Comparison of ENCODE assay signal across 12 cellular contexts in the genomic region with DNA sequence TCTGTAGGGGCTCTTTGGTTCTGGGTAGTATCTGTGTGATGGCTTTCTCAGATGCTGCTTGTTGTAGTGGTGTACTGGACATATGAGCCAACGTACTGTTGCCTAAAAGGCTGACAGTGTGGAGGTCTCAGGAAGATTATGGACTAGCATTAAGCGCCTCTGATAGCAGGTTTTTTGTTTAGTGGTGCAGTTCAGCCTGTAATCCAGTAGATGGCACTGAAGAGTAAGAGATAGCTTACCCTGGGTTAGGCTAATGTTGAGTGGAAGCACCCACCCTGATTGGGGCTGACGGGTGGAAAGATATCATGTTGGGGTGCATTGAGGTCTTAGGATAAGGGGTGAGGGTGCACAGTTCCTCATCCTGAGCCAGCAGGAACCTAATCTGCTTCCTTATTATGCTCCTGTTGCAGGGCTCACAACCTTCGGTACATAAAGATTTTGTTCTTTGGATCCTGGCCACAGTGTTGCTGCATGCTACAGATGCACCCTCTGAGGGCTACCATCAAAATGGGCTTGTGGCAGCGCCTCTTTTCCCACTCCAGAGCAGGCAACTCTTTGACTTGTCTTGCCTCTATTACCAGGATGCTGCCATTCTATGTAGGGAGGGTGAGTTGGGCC.
DNase-seq lines count a peak whose midpoint lies in the region; ATAC-seq, FAIRE-seq and TF ChIP-seq lines count a peak whose summit lies in the region.
"Had no signal": no experiment of that assay in that cellular context is flagged by ENCODE, and none has a peak within 500 bp of the region (broad histone marks: within the 10 kb centered on the region; RNA-seq: fewer than 3 reads in every experiment).

No MANE protein-coding gene starts in this region.

- TF ChIP-seq EP300 in Ishikawa (IDR thresholded peaks at IDR 0.05; ENCODE audit: borderline replicate concordance) (no peak), GM12878 (IDR thresholded peaks at IDR 0.05; ENCODE audit: borderline replicate concordance in 1 of 2, control insufficient read depth in 1 of 2, low read depth in 2 of 2, low read length in 2 of 2) (no peak), neural cell (conservative IDR thresholded peaks at IDR 0.05; ENCODE audit: poor library complexity, severe bottlenecking) (no peak)

- H2AFZ ChIP-seq in GM12878 (ENCODE audit: control insufficient read depth, low read depth, low read length) (no peak overlapping the region), neural cell (ENCODE audit: low read depth, low read length) (no peak overlapping the region)

- H3K9ac ChIP-seq in GM12878 (ENCODE audit: control insufficient read depth, insufficient read depth, low read length) (no peak overlapping the region), neural cell (ENCODE audit: low read length) (no peak overlapping the region)
- H3K9ac ChIP-seq: BLaER1 treated with 17β-estradiol and CSF1 and Interleukin-3, amounts not matched to agents 10 nM and 100 nM had no signal

- intact Hi-C loops in GM12878 (cut with micrococcal nuclease; ENCODE audit: unreplicated experiment) (no loop called here), aorta (cut with DNase I) (no loop called here), prostate gland (cut with DNase I) (no loop called here)

- no peaks in the 10 kb centered on the region for H3K4me1 ChIP-seq in GM12878 (ENCODE audit: control insufficient read depth, insufficient read depth, low read length)
- no peaks in the 10 kb centered on the region for H3K4me1 ChIP-seq in aorta (ENCODE audit: control insufficient read depth in 1 of 2, insufficient read depth in 2 of 2, low read length in 2 of 2)
- no peaks in the 10 kb centered on the region for H3K4me1 ChIP-seq in prostate gland (replicated peaks)
- H3K4me1 ChIP-seq: BLaER1 treated with 17β-estradiol and CSF1 and Interleukin-3, amounts not matched to agents 10 nM and 100 nM had no signal

- H3K27ac ChIP-seq in GM12878 (ENCODE audit: control insufficient read depth, insufficient read depth) (no peak overlapping the region), neural cell (ENCODE audit: low read length) (no peak overlapping the region), aorta (ENCODE audit: low read depth in 1 of 2, low read length in 2 of 2) (no peak overlapping the region), prostate gland (no peak overlapping the region)
- H3K27ac ChIP-seq: BLaER1 treated with 17β-estradiol and CSF1 and Interleukin-3, amounts not matched to agents 10 nM and 100 nM had no signal

- no peaks in the 10 kb centered on the region for H3K36me3 ChIP-seq in GM12878 (ENCODE audit: control insufficient read depth in 2 of 2, insufficient read depth in 2 of 2, low read length in 1 of 2)
- H3K36me3 ChIP-seq in neural cell (ENCODE audit: insufficient read depth, low read length) = no peaks in the 10 kb centered on the region
- no peaks in the 10 kb centered on the region for H3K36me3 ChIP-seq in aorta (ENCODE audit: control insufficient read depth in 1 of 2, insufficient read depth in 2 of 2, low read length in 1 of 2)
- no peaks in the 10 kb centered on the region for H3K36me3 ChIP-seq in prostate gland

- no peak for TF ChIP-seq POLR2A in GM12878 (IDR thresholded peaks at IDR 0.05; ENCODE audit: low read depth, low read length)
- TF ChIP-seq POLR2A in prostate gland (IDR thresholded peaks at IDR 0.05) = no peak

- ATAC-seq in GM12878 (no peak), aorta (ENCODE audit: low FRiP score) (no peak), GM21737 (IDR thresholded peaks at IDR 0.05; ENCODE audit: unreplicated experiment) (no peak)

- FAIRE-seq in GM12878 (lab: Jason Lieb, UNC) = no peak

- SMC1A ChIA-PET in GM12878 (lab: Charles Lee; ENCODE audit: uncharacterized antibody, unreplicated experiment) = no interaction called here

- CTCF ChIA-PET in GM12878 (lab: Yijun Ruan, JAX) = interaction anchor here (0.6 to 1.2 kb wide), 2 partner anchors 29 to 116 kb away, joined by 3 read pairs; no protein-coding TSS in a partner anchor

- H3K27me3 ChIP-seq in GM12878 (replicated peaks in 1 of 2; ENCODE audit: control insufficient read depth in 2 of 2, insufficient read depth in 2 of 2, low read length in 1 of 2) (no peaks in the 10 kb centered on the region), neural cell (ENCODE audit: insufficient read depth, low read depth, low read length) (no peaks in the 10 kb centered on the region), aorta (ENCODE audit: control insufficient read depth in 1 of 2, insufficient read depth in 2 of 2, low read length in 1 of 2) (no peaks in the 10 kb centered on the region), prostate gland (replicated peaks; ENCODE audit: insufficient read depth) (no peaks in the 10 kb centered on the region)
- H3K27me3 ChIP-seq: BLaER1 treated with 17β-estradiol and CSF1 and Interleukin-3, amounts not matched to agents 10 nM and 100 nM had no signal

- H3K9me3 ChIP-seq in GM12878 (replicated peaks; ENCODE audit: control insufficient read depth, insufficient read depth, low read length) (peaks cover 18% of the 10 kb centered on the region), neural cell (ENCODE audit: low read length) (peaks cover 4% of the 10 kb centered on the region), aorta (ENCODE audit: control insufficient read depth, low read length) (peaks cover 10% of the 10 kb centered on the region), prostate gland (no peaks in the 10 kb centered on the region)

- H3F3A ChIP-seq in neural cell (ENCODE audit: insufficient read depth, low read length, poor library complexity, severe bottlenecking) = no peaks in the 10 kb centered on the region

- H4K20me1 ChIP-seq in GM12878 (ENCODE audit: control insufficient read depth, insufficient read depth) (no peaks in the 10 kb centered on the region), neural cell (ENCODE audit: insufficient read depth) (no peaks in the 10 kb centered on the region)
- H4K20me1 ChIP-seq: BLaER1 treated with 17β-estradiol and CSF1 and Interleukin-3, amounts not matched to agents 10 nM and 100 nM had no signal

- RAD21 ChIA-PET in GM12878 (lab: Charles Lee; ENCODE audit: unreplicated experiment) = no interaction called here

- H3K4me3 ChIP-seq in GM12878 = no peak overlapping the region
- no peak overlapping the region for H3K4me3 ChIP-seq in neural cell (ENCODE audit: low read length)
- H3K4me3 ChIP-seq in aorta (ENCODE audit: low read length in 2 of 2) = no peak overlapping the region
- H3K4me3 ChIP-seq in prostate gland = no peak overlapping the region

- DNase-seq in NCI-H748 (lab: John Stamatoyannopoulos, UW; ENCODE audit: unreplicated experiment) (peak; percentile 28), NCI-H748 treated with DMSO at 0.1 percent for 48 hours (lab: John Stamatoyannopoulos, UW) (no peak), GM12878 (ENCODE audit: low read depth, low spot score) (no peak), aorta (no peak), prostate gland (ENCODE audit: low spot score) (no peak)
- DNase-seq: activated CD4-positive, alpha-beta memory T cell treated with anti-CD3 and anti-CD28 coated beads, Interleukin-2, amount 10 ng/mL, durations not matched to agents 7 days and 5 days; naive B cell; NCI-H1417 treated with DMSO at 0.1 percent for 48 hours had no signal

- peak in 2 of 3 experiments; percentile 22 to 33; a peak in 3 of 6 replicates for TF ChIP-seq CTCF in GM12878 (IDR thresholded peaks at IDR 0.05 in 2 of 3, conservative IDR thresholded peaks at IDR 0.05 in 1 of 3; ENCODE audit: control insufficient read depth in 2 of 3, extremely low read depth in 1 of 3, insufficient read depth in 1 of 3, low read depth in 3 of 3, low read length in 3 of 3)
- peak; percentile 44 for TF ChIP-seq CTCF in neural cell (IDR thresholded peaks at IDR 0.05; ENCODE audit: poor library complexity, severe bottlenecking)
- no peak for TF ChIP-seq CTCF in prostate gland (IDR thresholded peaks at IDR 0.05)

- BruUV-seq in GM12878 (replicated peaks; lab: Mats Ljungman, UMichigan) = no TSS peak

- TF ChIP-seq RAD21 in Ishikawa (IDR thresholded peaks at IDR 0.05; ENCODE audit: low read depth) = peak; percentile 65
- TF ChIP-seq RAD21 in GM12878 (IDR thresholded peaks at IDR 0.05; ENCODE audit: insufficient read depth, low read depth, low read length) = peak; percentile 34
- TF ChIP-seq RAD21 in neural cell (conservative IDR thresholded peaks at IDR 0.05) = peak; percentile 40

- H3K79me2 ChIP-seq in GM12878 (ENCODE audit: control insufficient read depth, insufficient read depth, low read length) (no peaks in the 10 kb centered on the region), neural cell (replicated peaks; ENCODE audit: insufficient read depth, low read length) (no peaks in the 10 kb centered on the region)

- in situ Hi-C loops in GM12878 (cut with MboI) = no loop called here

- H3K9me2 ChIP-seq in neural cell (ENCODE audit: insufficient read depth, low read length) = no peaks in the 10 kb centered on the region

- WGBS in GM12878 (ENCODE audit: insufficient coverage, insufficient replicate concordance, low lambda C conversion rate, missing lambda C conversion rate) = 39% methylated on average over 5 of the region's 5 CpGs
- WGBS in aorta, 2 donors = 70 to 77% methylated on average over 5 of the region's 5 CpGs
- 76% methylated on average over 5 of the region's 5 CpGs for WGBS in prostate gland

- POLR2A ChIA-PET in GM12878 (lab: Charles Lee) = no interaction called here

- H3K4me2 ChIP-seq in GM12878 (ENCODE audit: control insufficient read depth, insufficient read depth) (no peak overlapping the region), neural cell (ENCODE audit: low read length) (no peak overlapping the region)
- H3K4me2 ChIP-seq: BLaER1 treated with 17β-estradiol and CSF1 and Interleukin-3, amounts not matched to agents 10 nM and 100 nM had no signal

TF ChIP-seq in Ishikawa, 13 proteins besides CTCF, POLR2A, EP300 and RAD21 (continues in another document):
- TF ChIP-seq CEBPB (IDR thresholded peaks at IDR 0.05) = no peak

TF ChIP-seq in GM12878, 131 proteins besides CTCF, POLR2A, EP300 and RAD21 (continues in another document):
- TF ChIP-seq JUNB (IDR thresholded peaks at IDR 0.05) = no peak

TF ChIP-seq in neural cell, 6 proteins besides CTCF, POLR2A, EP300 and RAD21 (continues in another document):
- TF ChIP-seq SMC3 (conservative IDR thresholded peaks at IDR 0.05; ENCODE audit: poor library complexity) (peak; percentile 28), POLR2AphosphoS5 (IDR thresholded peaks at IDR 0.05) (no peak)

Comparison
In these comparisons a context has a peak if more than half of its experiments do, and no peak if none do; other contexts are left out.
1. CTCF ChIP-seq: peak in GM12878 (2 of 3) and neural cell (single experiment); none in prostate gland (0 of 4).